1 cellular context compared by ENCODE assay signal in genomic region chr4:3442460-3442958, GRCh38.
A peak's percentile ranks its signal among the peaks of the same experiment; 100 is the strongest.
TF ChIP-seq lines count a peak whose summit lies in the region.

No MANE protein-coding gene starts in this region.

TF ChIP-seq in HepG2, 621 proteins besides CTCF, POLR2A, EP300 and RAD21 (continued from another document and continues in another):
- no peak; the same call in 1 of the 2 replicates for TF ChIP-seq ZNF451 (CRISPR knock-in tag; IDR thresholded peaks at IDR 0.05)
- TF ChIP-seq JUNB (CRISPR knock-in tag; IDR thresholded peaks at IDR 0.05; ENCODE audit: borderline replicate concordance): no peak
- peak; percentile 30; the same call in 1 of the 2 replicates for TF ChIP-seq SOX5 (CRISPR knock-in tag; IDR thresholded peaks at IDR 0.05; ENCODE audit: borderline replicate concordance)
- TF ChIP-seq NFYC (CRISPR knock-in tag; IDR thresholded peaks at IDR 0.05): no peak
- TF ChIP-seq SETDB1 (CRISPR knock-in tag; IDR thresholded peaks at IDR 0.05; ENCODE audit: borderline replicate concordance): no peak
- peak; percentile 80; the same call in 1 of the 2 replicates for TF ChIP-seq THRA (CRISPR knock-in tag; IDR thresholded peaks at IDR 0.05; ENCODE audit: borderline replicate concordance)
- TF ChIP-seq FOXA3 (CRISPR knock-in tag; IDR thresholded peaks at IDR 0.05): 0 out of 2 replicates have a peak, but pooled peaks have one; percentile 10
- peak; percentile 24; the same call in 1 of the 2 replicates for TF ChIP-seq FOSL2 (CRISPR knock-in tag; IDR thresholded peaks at IDR 0.05)
- peak; percentile 8; the same call in 1 of the 2 replicates for TF ChIP-seq ATF3 (CRISPR knock-in tag; IDR thresholded peaks at IDR 0.05)
- TF ChIP-seq ZNF674 (CRISPR knock-in tag; IDR thresholded peaks at IDR 0.05; ENCODE audit: low read depth): no peak
- TF ChIP-seq NKX3-1 (CRISPR knock-in tag; IDR thresholded peaks at IDR 0.05): no peak
- no peak for TF ChIP-seq FOXK1 (CRISPR knock-in tag; IDR thresholded peaks at IDR 0.05; ENCODE audit: borderline replicate concordance, low read depth)
- no peak; the same call in 1 of the 2 replicates for TF ChIP-seq ZNF614 (CRISPR knock-in tag; IDR thresholded peaks at IDR 0.05; ENCODE audit: borderline replicate concordance)
- no peak for TF ChIP-seq RFX1 (IDR thresholded peaks at IDR 0.05)
- no peak for TF ChIP-seq MED8 (CRISPR knock-in tag; IDR thresholded peaks at IDR 0.05; ENCODE audit: insufficient replicate concordance)
- 0 out of 2 replicates have a peak, but pooled peaks have one; percentile 19 for TF ChIP-seq ZNF704 (CRISPR knock-in tag; IDR thresholded peaks at IDR 0.05; ENCODE audit: borderline replicate concordance)
- TF ChIP-seq ZNF543 (CRISPR knock-in tag; IDR thresholded peaks at IDR 0.05): no peak
- no peak for TF ChIP-seq ATF5 (CRISPR knock-in tag; IDR thresholded peaks at IDR 0.05; ENCODE audit: low read depth)
- no peak; the same call in 1 of the 2 replicates for TF ChIP-seq ZBTB20 (CRISPR knock-in tag; IDR thresholded peaks at IDR 0.05; ENCODE audit: borderline replicate concordance, low read depth)
- TF ChIP-seq ZNF362 (CRISPR knock-in tag; IDR thresholded peaks at IDR 0.05; ENCODE audit: borderline replicate concordance): no peak
- peak; percentile 10 for TF ChIP-seq NCOA1 (CRISPR knock-in tag; IDR thresholded peaks at IDR 0.05)
- TF ChIP-seq RCOR2 (CRISPR knock-in tag; IDR thresholded peaks at IDR 0.05): no peak
- 0 out of 2 replicates have a peak, but pooled peaks have one; percentile 77 for TF ChIP-seq ZNF30 (CRISPR knock-in tag; IDR thresholded peaks at IDR 0.05)
- no peak for TF ChIP-seq BCLAF1 (IDR thresholded peaks at IDR 0.05)
- no peak for TF ChIP-seq JUND (CRISPR knock-in tag; IDR thresholded peaks at IDR 0.05)
- no peak for TF ChIP-seq TCF7L2 (IDR thresholded peaks at IDR 0.05; ENCODE audit: low read depth, low read length)
- peak; percentile 46 for TF ChIP-seq CREB1 (IDR thresholded peaks at IDR 0.05)
- no peak for TF ChIP-seq CREB1 (CRISPR knock-in tag; IDR thresholded peaks at IDR 0.05)
- peak; percentile 35 for TF ChIP-seq YY1 (IDR thresholded peaks at IDR 0.05; ENCODE audit: insufficient read depth, insufficient replicate concordance, low read depth, low read length)
- no peak for TF ChIP-seq STAG1 (CRISPR knock-in tag; IDR thresholded peaks at IDR 0.05)
- no peak for TF ChIP-seq NR3C1 (CRISPR knock-in tag; IDR thresholded peaks at IDR 0.05)
- no peak for TF ChIP-seq CERS6 (CRISPR knock-in tag; IDR thresholded peaks at IDR 0.05)
- no peak for TF ChIP-seq NFE2L2 (IDR thresholded peaks at IDR 0.05; ENCODE audit: low read length)
- 0 out of 2 replicates have a peak, but pooled peaks have one; percentile 45 for TF ChIP-seq AHDC1 (CRISPR knock-in tag; IDR thresholded peaks at IDR 0.05; ENCODE audit: borderline replicate concordance)
- no peak for TF ChIP-seq ZSCAN21 (CRISPR knock-in tag; IDR thresholded peaks at IDR 0.05; ENCODE audit: borderline replicate concordance)
- no peak for TF ChIP-seq MXD4 (CRISPR knock-in tag; IDR thresholded peaks at IDR 0.05)
- TF ChIP-seq ARID5B (CRISPR knock-in tag; IDR thresholded peaks at IDR 0.05): peak; percentile 17; the same call in 1 of the 2 replicates
- no peak for TF ChIP-seq THAP11 (CRISPR knock-in tag; IDR thresholded peaks at IDR 0.05)
- no peak for TF ChIP-seq KAT2B (IDR thresholded peaks at IDR 0.05; ENCODE audit: borderline replicate concordance, low read depth, low read length)
